In genomic region chr21:28884481-28884880, GRCh38 we compare ENCODE assay signal across 8 cellular contexts.
DNase-seq lines count a peak whose midpoint lies in the region; ATAC-seq and TF ChIP-seq lines count a peak whose summit lies in the region.

No MANE protein-coding gene starts in this region.

- CTCF ChIA-PET in SK-N-SH (lab: Yijun Ruan, JAX): interaction anchor here (0.8 to 1.6 kb wide), 4 partner anchors 39 to 460 kb away, joined by 3 to 9 read pairs (median 4); no protein-coding TSS in a partner anchor

- H3K4me3 Mint-ChIP-seq in neural crest cell: peak overlapping the region; percentile 93

- H3K9me3 Mint-ChIP-seq in neural crest cell: no peaks in the 10 kb centered on the region

- TF ChIP-seq CTCF in GM06990 (IDR thresholded peaks at IDR 0.05; ENCODE audit: insufficient read depth, low read length, poor library complexity, severe bottlenecking) (no peak), SK-N-SH (IDR thresholded peaks at IDR 0.05) (no peak), epithelial cell of proximal tubule (conservative IDR thresholded peaks at IDR 0.05; ENCODE audit: low read depth, low read length) (no peak), neural crest cell (conservative IDR thresholded peaks at IDR 0.05) (no peak)

- H4K20me1 ChIP-seq in SK-N-SH (ENCODE audit: insufficient read depth): no peaks in the 10 kb centered on the region

- H3K9me3 ChIP-seq in SK-N-SH: no peaks in the 10 kb centered on the region

- peak; percentile 21 for ATAC-seq in HG02642 (IDR thresholded peaks at IDR 0.05; ENCODE audit: poor library complexity, unreplicated experiment)

- H3K27me3 Mint-ChIP-seq in neural crest cell (ENCODE audit: low read depth): peaks cover 23% of the 10 kb centered on the region

- no peak for TF ChIP-seq EP300 in SK-N-SH (IDR thresholded peaks at IDR 0.05; ENCODE audit: borderline replicate concordance in 1 of 2, low read depth in 1 of 2, low read length in 1 of 2)

- peaks cover 10% of the 10 kb centered on the region for H3K79me2 ChIP-seq in SK-N-SH (ENCODE audit: insufficient read depth)

- H3K27ac ChIP-seq in SK-N-SH (ENCODE audit: low read depth in 2 of 2, low read length in 1 of 2): peak overlapping the region; percentile 87 to 98

- DNase-seq in GM06990 (ENCODE audit: extremely low read depth, insufficient read length): peak; percentile 4
- peak; percentile 17 for DNase-seq in SK-N-SH
- no peak for DNase-seq in epithelial cell of proximal tubule (ENCODE audit: low read depth)
- DNase-seq in neural crest cell (ENCODE audit: low read depth, low spot score): no peak
- DNase-seq in HK-2 (ENCODE audit: unreplicated experiment): no peak
- no peak for DNase-seq in globus pallidus (ENCODE audit: low spot score)
- no peak for DNase-seq in iPS-NIHi11 (ENCODE audit: low spot score)

- 5% methylated on average over 3 of the region's 3 CpGs for WGBS in SK-N-SH (ENCODE audit: low lambda C conversion rate)

- POLR2A ChIA-PET in SK-N-SH (lab: Yijun Ruan, JAX): interaction anchor here (0.6 kb wide), 2 partner anchors 27 to 477 kb away, joined by 3 read pairs; no protein-coding TSS in a partner anchor

- H3K36me3 Mint-ChIP-seq in neural crest cell (ENCODE audit: low read depth): peaks cover 6% of the 10 kb centered on the region

- peak overlapping the region; percentile 96 for H2AFZ ChIP-seq in SK-N-SH (ENCODE audit: low read depth)

- peaks cover 20% of the 10 kb centered on the region for H3K4me1 Mint-ChIP-seq in neural crest cell

- H3K4me2 ChIP-seq in SK-N-SH: peak overlapping the region; percentile 77

- H3F3A ChIP-seq in SK-N-SH (replicated peaks; ENCODE audit: insufficient read depth): no peaks in the 10 kb centered on the region

- H3K36me3 ChIP-seq in GM06990 (ENCODE audit: control insufficient read depth, insufficient read depth, low read length): no peaks in the 10 kb centered on the region; the same call in 1 of the 2 replicates
- H3K36me3 ChIP-seq in SK-N-SH (replicated peaks in 1 of 2; ENCODE audit: control insufficient read depth in 1 of 2, insufficient read depth in 2 of 2, low read length in 1 of 2): peaks cover 27 to 33% of the 10 kb centered on the region in 2 experiments

- peaks cover 2 to 4% of the 10 kb centered on the region in 2 experiments; a peak in 2 of 4 replicates for H3K4me1 ChIP-seq in SK-N-SH (ENCODE audit: control insufficient read depth in 1 of 2, insufficient read depth in 2 of 2, low read depth in 1 of 2, low read length in 1 of 2)

- no peak for TF ChIP-seq RAD21 in SK-N-SH (IDR thresholded peaks at IDR 0.05; ENCODE audit: low read length)

- no peaks in the 10 kb centered on the region for H3K9me2 ChIP-seq in SK-N-SH

- H3K27ac Mint-ChIP-seq in neural crest cell (ENCODE audit: unreplicated experiment): no peak overlapping the region

- peak overlapping the region; percentile 78 for H3K9ac ChIP-seq in SK-N-SH

- peak overlapping the region; percentile 83 for H3K4me3 ChIP-seq in GM06990 (replicated peaks; ENCODE audit: low read depth, low read length)
- H3K4me3 ChIP-seq in SK-N-SH (ENCODE audit: low read depth in 2 of 2, low read length in 1 of 2): peak overlapping the region; percentile 66 to 70
- H3K4me3 ChIP-seq in epithelial cell of proximal tubule (ENCODE audit: low read depth, low read length): peak overlapping the region; percentile 83

- H3K27me3 ChIP-seq in GM06990 (replicated peaks; ENCODE audit: control insufficient read depth, insufficient read depth, low read length) (no peaks in the 10 kb centered on the region), SK-N-SH (ENCODE audit: insufficient read depth) (no peaks in the 10 kb centered on the region)

TF ChIP-seq in SK-N-SH, 30 proteins besides CTCF, POLR2A, EP300 and RAD21:
- TF ChIP-seq, protein P1, sequence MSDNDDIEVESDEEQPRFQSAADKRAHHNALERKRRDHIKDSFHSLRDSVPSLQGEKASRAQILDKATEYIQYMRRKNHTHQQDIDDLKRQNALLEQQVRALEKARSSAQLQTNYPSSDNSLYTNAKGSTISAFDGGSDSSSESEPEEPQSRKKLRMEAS (IDR thresholded peaks at IDR 0.05; ENCODE audit: low read depth): no peak
- TF ChIP-seq FOSL2 (IDR thresholded peaks at IDR 0.05; ENCODE audit: borderline replicate concordance, low read depth) (no peak), PBX3 (IDR thresholded peaks at IDR 0.05) (no peak), POLR2AphosphoS5 (IDR thresholded peaks at IDR 0.05; ENCODE audit: low read depth, low read length) (0 out of 2 replicates have a peak, but pooled peaks have one; percentile 2)
TF ChIP-seq in SK-N-SH: peak in this region for 1.

Comparison
In these comparisons a context has a peak if more than half of its experiments do, and no peak if none do; other contexts are left out.
1. DNase-seq: peak in GM06990 (single experiment) and SK-N-SH (single experiment); none in epithelial cell of proximal tubule (single experiment), neural crest cell (single experiment), HK-2 (single experiment), globus pallidus (single experiment) and iPS-NIHi11 (single experiment).
2. Peak in every context shown above with its lines, with median percentiles within 50 percentile points of each other: H3K4me3 ChIP-seq.